Comparison of ENCODE assay signal across 8 cellular contexts in the genomic region with DNA sequence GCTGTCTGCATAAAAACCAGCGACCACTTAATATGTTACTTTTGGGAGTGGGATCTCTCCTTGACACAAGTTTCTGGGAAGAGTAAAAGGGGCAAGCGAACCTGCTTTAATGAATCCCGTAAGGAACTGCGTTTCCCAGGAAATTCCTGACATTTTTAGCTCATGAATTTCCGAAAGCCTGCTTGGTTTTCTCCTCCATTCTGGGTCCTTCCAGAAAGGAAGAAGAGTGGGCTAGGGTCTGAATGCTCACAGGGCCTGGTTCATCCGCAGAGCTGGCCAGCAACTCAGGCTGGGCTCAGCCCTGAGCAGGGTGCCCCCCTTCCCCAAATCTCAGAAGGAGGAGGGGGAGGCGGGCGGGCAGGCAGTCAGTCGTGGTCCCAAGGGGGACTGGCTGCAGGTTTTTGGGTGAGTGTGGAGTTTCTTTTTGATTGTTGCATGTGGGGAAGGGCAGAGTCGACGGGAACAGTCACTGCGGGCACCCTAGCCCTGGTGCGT. TPM values are rescaled to one million over a fixed set of nuclear protein-coding genes. Genes with fewer than 3 reads are reported as not detected.
A peak's percentile ranks its signal among the peaks of the same experiment; 100 is the strongest.
DNase-seq lines count a peak whose midpoint lies in the region; ATAC-seq and TF ChIP-seq lines count a peak whose summit lies in the region.

No MANE protein-coding gene starts in this region.

- H3K36me3 Mint-ChIP-seq in activated CD4-positive, alpha-beta T cell treated with anti-CD3 and anti-CD28 coated beads, Interleukin-2, amount 10 ng/mL, durations not matched to agents 7 days and 5 days (ENCODE audit: low read depth), result peaks cover 13% of the 10 kb centered on the region
- peaks cover 12% of the 10 kb centered on the region for H3K36me3 Mint-ChIP-seq in activated T-helper 2 cell treated with anti-CD3 and anti-CD28 coated beads, Interferon-gamma antibody, Interleukin-2, Interleukin-4, amounts not matched to agents 10 μg/mL and 5 μg/mL and 100 μg/mL, durations not matched to agents 14 hours and 24 hours and 36 hours (ENCODE audit: low read depth)
- H3K36me3 Mint-ChIP-seq in immature natural killer cell, result no peaks in the 10 kb centered on the region

- CTCF ChIA-PET in activated CD4-positive, alpha-beta T cell treated with anti-CD3 and anti-CD28 coated beads, Interleukin-2, amount 10 ng/mL, durations not matched to agents 7 days and 5 days (lab: Charles Lee), result interaction anchor here (0.5 to 1.4 kb wide), 4 partner anchors 9 to 1602 kb away, joined by 3 to 5 read pairs (median 4); no protein-coding TSS in a partner anchor

- POLR2A ChIA-PET in activated CD4-positive, alpha-beta T cell treated with anti-CD3 and anti-CD28 coated beads, Interleukin-2, amount 10 ng/mL, durations not matched to agents 7 days and 5 days (lab: Charles Lee), result no interaction called here

- no peak for ATAC-seq in HG03571 (IDR thresholded peaks at IDR 0.05; ENCODE audit: unreplicated experiment)
- ATAC-seq in HG03342 (IDR thresholded peaks at IDR 0.05; ENCODE audit: unreplicated experiment), result no peak
- ATAC-seq in HG03439 (IDR thresholded peaks at IDR 0.05; ENCODE audit: unreplicated experiment), result no peak

- no peak for TF ChIP-seq CTCF in testis (IDR thresholded peaks at IDR 0.05)

- H3K27ac Mint-ChIP-seq in activated CD4-positive, alpha-beta T cell treated with anti-CD3 and anti-CD28 coated beads, Interleukin-2, amount 10 ng/mL, durations not matched to agents 7 days and 5 days, result peak overlapping the region; percentile 71
- no peak overlapping the region for H3K27ac Mint-ChIP-seq in activated T-helper 2 cell treated with anti-CD3 and anti-CD28 coated beads, Interferon-gamma antibody, Interleukin-2, Interleukin-4, amounts not matched to agents 10 μg/mL and 5 μg/mL and 100 μg/mL, durations not matched to agents 14 hours and 24 hours and 36 hours
- peak overlapping the region in 5 of 6 donors; percentile 44 to 96 (median 71) for H3K27ac Mint-ChIP-seq in immature natural killer cell

- peak overlapping the region; percentile 96 for H3K27ac ChIP-seq in testis

- DNase-seq in activated CD4-positive, alpha-beta T cell treated with anti-CD3 and anti-CD28 coated beads, Interleukin-2, amount 10 ng/mL, durations not matched to agents 7 days and 5 days, result no peak
- no peak for DNase-seq in activated CD4-positive, alpha-beta T cell treated with anti-CD3 and anti-CD28 coated beads for 4 hours
- no peak for DNase-seq in activated T-helper 2 cell treated with anti-CD3 and anti-CD28 coated beads, Interferon-gamma antibody, Interleukin-2, Interleukin-4, amounts not matched to agents 10 μg/mL and 5 μg/mL and 100 μg/mL, durations not matched to agents 14 hours and 24 hours and 36 hours (ENCODE audit: low spot score)
- DNase-seq in immature natural killer cell (no peak), testis (no peak)

- intact Hi-C loops in activated T-helper 2 cell treated with anti-CD3 and anti-CD28 coated beads, Interferon-gamma antibody, Interleukin-2, Interleukin-4, amounts not matched to agents 10 μg/mL and 5 μg/mL and 100 μg/mL, durations not matched to agents 14 hours and 24 hours and 36 hours (cut with micrococcal nuclease), result loop anchor here (2.0 to 5.0 kb wide), 2 partner anchors 288 to 550 kb away; a partner anchor contains a TSS
- intact Hi-C loops in testis (cut with DNase I; ENCODE audit: low total_unique reads), result no loop called here

- 12 to 18% methylated on average over 6 to 13 of the region's 13 CpGs for WGBS in testis, 2 donors

- no peaks in the 10 kb centered on the region for H3K9me3 ChIP-seq in testis

- H3K4me1 ChIP-seq in testis, result peaks cover 52% of the 10 kb centered on the region

- peaks cover 64% of the 10 kb centered on the region for H3K4me1 Mint-ChIP-seq in activated CD4-positive, alpha-beta T cell treated with anti-CD3 and anti-CD28 coated beads, Interleukin-2, amount 10 ng/mL, durations not matched to agents 7 days and 5 days
- H3K4me1 Mint-ChIP-seq in activated T-helper 2 cell treated with anti-CD3 and anti-CD28 coated beads, Interferon-gamma antibody, Interleukin-2, Interleukin-4, amounts not matched to agents 10 μg/mL and 5 μg/mL and 100 μg/mL, durations not matched to agents 14 hours and 24 hours and 36 hours (ENCODE audit: low read depth), result peaks cover 46% of the 10 kb centered on the region
- peaks cover 58 to 67% of the 10 kb centered on the region in 2 donors for H3K4me1 Mint-ChIP-seq in immature natural killer cell

- H3K4me3 Mint-ChIP-seq in activated CD4-positive, alpha-beta T cell treated with anti-CD3 and anti-CD28 coated beads, Interleukin-2, amount 10 ng/mL, durations not matched to agents 7 days and 5 days, result peak overlapping the region; percentile 86
- peak overlapping the region; percentile 69 for H3K4me3 Mint-ChIP-seq in activated T-helper 2 cell treated with anti-CD3 and anti-CD28 coated beads, Interferon-gamma antibody, Interleukin-2, Interleukin-4, amounts not matched to agents 10 μg/mL and 5 μg/mL and 100 μg/mL, durations not matched to agents 14 hours and 24 hours and 36 hours (ENCODE audit: low read depth)
- H3K4me3 Mint-ChIP-seq in immature natural killer cell, result peak overlapping the region; percentile 78 to 96 (median 93)

- peaks cover 22% of the 10 kb centered on the region for H3K27me3 Mint-ChIP-seq in activated CD4-positive, alpha-beta T cell treated with anti-CD3 and anti-CD28 coated beads, Interleukin-2, amount 10 ng/mL, durations not matched to agents 7 days and 5 days
- H3K27me3 Mint-ChIP-seq in activated T-helper 2 cell treated with anti-CD3 and anti-CD28 coated beads, Interferon-gamma antibody, Interleukin-2, Interleukin-4, amounts not matched to agents 10 μg/mL and 5 μg/mL and 100 μg/mL, durations not matched to agents 14 hours and 24 hours and 36 hours (ENCODE audit: low read depth), result peaks cover 25% of the 10 kb centered on the region
- H3K27me3 Mint-ChIP-seq in immature natural killer cell (ENCODE audit: low read depth in 3 of 3), result peaks cover 7 to 42% (median 24%) of the 10 kb centered on the region in 3 donors

- H3K9me3 Mint-ChIP-seq in activated CD4-positive, alpha-beta T cell treated with anti-CD3 and anti-CD28 coated beads, Interleukin-2, amount 10 ng/mL, durations not matched to agents 7 days and 5 days, result no peaks in the 10 kb centered on the region
- no peaks in the 10 kb centered on the region for H3K9me3 Mint-ChIP-seq in activated T-helper 2 cell treated with anti-CD3 and anti-CD28 coated beads, Interferon-gamma antibody, Interleukin-2, Interleukin-4, amounts not matched to agents 10 μg/mL and 5 μg/mL and 100 μg/mL, durations not matched to agents 14 hours and 24 hours and 36 hours
- no peaks in the 10 kb centered on the region for H3K9me3 Mint-ChIP-seq in immature natural killer cell

- H3K4me3 ChIP-seq in testis, result peak overlapping the region; percentile 79 to 85

- no peaks in the 10 kb centered on the region for H3K36me3 ChIP-seq in testis (ENCODE audit: low read depth, missing control alignments)

- H3K27me3 ChIP-seq in testis, result no peaks in the 10 kb centered on the region

- no peak for TF ChIP-seq POLR2A in testis (IDR thresholded peaks at IDR 0.05)

RNA-seq across cellular contexts. Expression of a gene that starts 1.2 kb away (rescaled TPM):
- total RNA-seq in activated CD4-positive, alpha-beta T cell treated with anti-CD3 and anti-CD28 coated beads, Interleukin-2, amount 10 ng/mL, durations not matched to agents 7 days and 5 days, result 10 to 100 TPM; 15.5 to 15.7 TPM
- total RNA-seq in activated T-helper 2 cell treated with anti-CD3 and anti-CD28 coated beads, Interferon-gamma antibody, Interleukin-2, Interleukin-4, amounts not matched to agents 10 μg/mL and 5 μg/mL and 100 μg/mL, durations not matched to agents 14 hours and 24 hours and 36 hours, result 10.8 and 11.0 TPM in 2 replicates
- polyA plus RNA-seq in immature natural killer cell (1 to 10 TPM; 2.0 to 3.7 (median 3.4) TPM), testis (ENCODE audit: insufficient read depth, low read depth, low replicate concordance) (9.3 TPM)
- 10 to 100 TPM; 22.9 to 26.9 TPM for total RNA-seq in testis

RNA-seq across cellular contexts. Expression of a gene that starts 13.0 kb away (rescaled TPM):
- 1 to 10 TPM; 5.1 to 5.3 TPM for total RNA-seq in activated CD4-positive, alpha-beta T cell treated with anti-CD3 and anti-CD28 coated beads, Interleukin-2, amount 10 ng/mL, durations not matched to agents 7 days and 5 days
- total RNA-seq in activated T-helper 2 cell treated with anti-CD3 and anti-CD28 coated beads, Interferon-gamma antibody, Interleukin-2, Interleukin-4, amounts not matched to agents 10 μg/mL and 5 μg/mL and 100 μg/mL, durations not matched to agents 14 hours and 24 hours and 36 hours, result 2.2 and 2.3 TPM in 2 replicates
- polyA plus RNA-seq in immature natural killer cell, result under 1 TPM in 1 of 3 donors, not detected in 2; 0.35 TPM
- total RNA-seq in testis, result 10 to 100 TPM; 11.1 to 12.1 TPM
- polyA plus RNA-seq in testis (ENCODE audit: insufficient read depth, low read depth, low replicate concordance), result 7.1 TPM
